In the genomic region with DNA sequence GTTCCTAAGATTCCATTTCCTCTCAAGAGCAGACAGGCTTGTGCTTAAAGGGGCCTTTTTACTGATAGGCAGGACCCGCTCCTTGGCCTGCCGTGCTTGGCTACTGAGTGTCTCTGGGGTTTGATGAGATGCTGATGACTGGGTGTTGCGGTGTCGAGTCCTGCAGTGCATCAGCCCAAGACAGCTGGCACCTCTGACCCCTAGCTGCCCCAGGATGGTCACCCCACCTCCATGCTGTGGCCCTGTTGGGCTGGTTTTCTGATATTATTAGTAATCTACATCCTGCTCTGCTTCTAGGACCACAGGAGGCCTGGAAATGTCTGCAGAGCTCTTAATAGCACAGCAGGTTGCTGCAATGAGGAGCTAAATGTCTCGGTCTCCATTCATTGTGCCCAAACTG, we compare ENCODE assay signal across 20 cellular contexts. TPM values are rescaled to one million over a fixed set of nuclear protein-coding genes. Genes with fewer than 3 reads are reported as not detected.
A peak's percentile ranks its signal among the peaks of the same experiment; 100 is the strongest.
DNase-seq lines count a peak whose midpoint lies in the region; ATAC-seq and TF ChIP-seq lines count a peak whose summit lies in the region.
"Had no signal": no experiment of that assay in that cellular context is flagged by ENCODE, and none has a peak within 500 bp of the region (broad histone marks: within the 10 kb centered on the region; RNA-seq: fewer than 3 reads in every experiment).

No MANE protein-coding gene starts in this region.

- no peaks in the 10 kb centered on the region for H3K9me2 ChIP-seq in PC-9 (ENCODE audit: insufficient read depth)

- H3K27ac Mint-ChIP-seq in neural progenitor cell, result no peak overlapping the region
- H3K27ac Mint-ChIP-seq: B cell; CD4-positive, CD25-positive, alpha-beta regulatory T cell had no signal

- H3K79me2 ChIP-seq in PC-9 (ENCODE audit: low read depth) (no peaks in the 10 kb centered on the region), neural progenitor cell (ENCODE audit: low read depth) (no peaks in the 10 kb centered on the region)

- H3K4me2 ChIP-seq in PC-9 (no peak overlapping the region), neural progenitor cell (no peak overlapping the region)

- no peaks in the 10 kb centered on the region for H3K9me3 Mint-ChIP-seq in neural progenitor cell
- H3K9me3 Mint-ChIP-seq: CD4-positive, CD25-positive, alpha-beta regulatory T cell; CD8-positive, alpha-beta memory T cell had no signal

- H3K4me1 ChIP-seq in PC-9 (replicated peaks; ENCODE audit: insufficient read depth) (peaks cover 8% of the 10 kb centered on the region; the same call in 1 of the 2 replicates), neural progenitor cell (peaks cover 11% of the 10 kb centered on the region)
- H3K4me1 ChIP-seq: Caco-2 had no signal

- no peaks in the 10 kb centered on the region; the same call in 1 of the 2 replicates for H3F3A ChIP-seq in PC-9 (ENCODE audit: insufficient read depth, low read depth)
- H3F3A ChIP-seq in neural progenitor cell (ENCODE audit: low read depth), result peaks cover 9% of the 10 kb centered on the region

- peaks cover 60% of the 10 kb centered on the region for H3K36me3 Mint-ChIP-seq in neural progenitor cell

- H2AFZ ChIP-seq in PC-9, result no peak overlapping the region
- H2AFZ ChIP-seq in neural progenitor cell (replicated peaks), result no peak overlapping the region
- H2AFZ ChIP-seq: GM23248 had no signal

- H4K20me1 ChIP-seq in PC-9 (ENCODE audit: insufficient read depth), result no peaks in the 10 kb centered on the region
- H4K20me1 ChIP-seq in neural progenitor cell (ENCODE audit: low read depth), result peaks cover 9% of the 10 kb centered on the region

- H3K27ac ChIP-seq in PC-9 (no peak overlapping the region), neural progenitor cell (peak overlapping the region; percentile 63)
- H3K27ac ChIP-seq: GM23248, HL-60 had no signal

- intact Hi-C loops in PC-9 (cut with micrococcal nuclease; ENCODE audit: unreplicated experiment), result no loop called here

- TF ChIP-seq CTCF in PC-9 (conservative IDR thresholded peaks at IDR 0.05), result 0 out of 2 replicates have a peak, but pooled peaks have one; percentile 0
- no peak for TF ChIP-seq CTCF in neural progenitor cell (IDR thresholded peaks at IDR 0.05)

- peaks cover 3% of the 10 kb centered on the region for H3K27me3 Mint-ChIP-seq in neural progenitor cell (ENCODE audit: insufficient read depth, low read depth)
- H3K27me3 Mint-ChIP-seq: B cell; CD4-positive, CD25-positive, alpha-beta regulatory T cell had no signal

- H3K36me3 ChIP-seq in PC-9 (ENCODE audit: low read depth) (peaks cover 11% of the 10 kb centered on the region), neural progenitor cell (no peaks in the 10 kb centered on the region)

- POLR2A ChIA-PET in PC-9 (lab: Charles Lee; ENCODE audit: unreplicated experiment), result no interaction called here

- peaks cover 3% of the 10 kb centered on the region for H3K4me1 Mint-ChIP-seq in neural progenitor cell
- H3K4me1 Mint-ChIP-seq: B cell; CD8-positive, alpha-beta memory T cell had no signal

- no peaks in the 10 kb centered on the region for H3K27me3 ChIP-seq in PC-9 (ENCODE audit: insufficient read depth, low read depth)
- H3K27me3 ChIP-seq in neural progenitor cell, result no peaks in the 10 kb centered on the region

- no peak overlapping the region for H3K9ac ChIP-seq in neural progenitor cell
- H3K9ac ChIP-seq: GM23248 had no signal

- BruUV-seq in PC-9 (replicated peaks; lab: Mats Ljungman, UMichigan), result no TSS peak

- H3K9me3 ChIP-seq in PC-9 (ENCODE audit: insufficient read depth, low read depth) (no peaks in the 10 kb centered on the region), neural progenitor cell (ENCODE audit: low read depth) (no peaks in the 10 kb centered on the region)
- H3K9me3 ChIP-seq: Caco-2 had no signal

- DNase-seq in activated CD8-positive, alpha-beta memory T cell treated with anti-CD3 and anti-CD28 coated beads, Interleukin-2, amount 50 U/mL, for 48 hours, result peak; percentile 36
- DNase-seq in activated CD8-positive, alpha-beta memory T cell treated with anti-CD3 and anti-CD28 coated beads, Interleukin-2, amount 50 U/mL, for 4 hours, result no peak
- DNase-seq in PC-9 (no peak), islet precursor cell (peak; percentile 50), neural progenitor cell (ENCODE audit: low spot score) (no peak), activated gamma-delta T cell treated with Interleukin-2 at 50 U/mL for 16 hours (no peak)
- no peak for DNase-seq in stimulated activated CD4-positive, alpha-beta T cell treated with anti-CD3 and anti-CD28 coated beads, Interleukin-12 subunit alpha, Interleukin-12 subunit beta, amount 100 ng/mL, for 4 hours
- DNase-seq: C1 segment of cervical spinal cord; Caco-2; CD4-positive, CD25-positive, alpha-beta regulatory T cell; CD8-positive, alpha-beta memory T cell; GF-D8; GM23248; HCEC 1CT had no signal

- ATAC-seq in GM18909 (IDR thresholded peaks at IDR 0.05; ENCODE audit: poor library complexity, unreplicated experiment), result no peak

- H3K4me3 ChIP-seq in PC-9, result no peak overlapping the region
- no peak overlapping the region for H3K4me3 ChIP-seq in neural progenitor cell
- H3K4me3 ChIP-seq: GM23248 had no signal

- CTCF ChIA-PET in PC-9 (lab: Charles Lee), result no interaction called here

- no peak overlapping the region for H3K4me3 Mint-ChIP-seq in neural progenitor cell
- H3K4me3 Mint-ChIP-seq: B cell; CD4-positive, CD25-positive, alpha-beta regulatory T cell; CD8-positive, alpha-beta memory T cell had no signal

RNA-seq across cellular contexts. Expression of a gene that starts 28.7 kb away (rescaled TPM):
- not detected in 2 replicates for total RNA-seq in PC-9 (2021)
- total RNA-seq in neural progenitor cell (ENCODE audit: low replicate concordance), result not detected in 2 replicates
- total RNA-seq: A172; B cell; Caco-2; CD4-positive, CD25-positive, alpha-beta regulatory T cell; CD8-positive, alpha-beta memory T cell; Daoy; HT1080 had no signal

RNA-seq across cellular contexts. Expression of a gene that starts 55.6 kb away (rescaled TPM):
- total RNA-seq in PC-9 (2021) (9.8 and 12.2 TPM in 2 replicates), neural progenitor cell (ENCODE audit: low replicate concordance) (0.06 TPM in 1 of 2 replicates, not detected in the other)
- total RNA-seq: B cell; CD8-positive, alpha-beta memory T cell had no signal

Comparison
In these comparisons a context has a peak if more than half of its experiments do, and no peak if none do; other contexts are left out.
1. DNase-seq: peak in activated CD8-positive, alpha-beta memory T cell treated with anti-CD3 and anti-CD28 coated beads, Interleukin-2, amount 50 U/mL, for 48 hours (single experiment) and islet precursor cell (single experiment); none in activated CD8-positive, alpha-beta memory T cell treated with anti-CD3 and anti-CD28 coated beads, Interleukin-2, amount 50 U/mL, for 4 hours (single experiment), PC-9 (0 of 2), neural progenitor cell (single experiment), stimulated activated CD4-positive, alpha-beta T cell treated with anti-CD3 and anti-CD28 coated beads, Interleukin-12 subunit alpha, Interleukin-12 subunit beta, amount 100 ng/mL, for 4 hours (single experiment) and activated gamma-delta T cell treated with Interleukin-2 at 50 U/mL for 16 hours (single experiment).
2. RNA of a gene that starts 55.6 kb away (total RNA-seq): 9.8 to 12.2 TPM in PC-9; 0.06 TPM in neural progenitor cell; every median in the first group is over 10 times any median in the second.